In the genomic region with DNA sequence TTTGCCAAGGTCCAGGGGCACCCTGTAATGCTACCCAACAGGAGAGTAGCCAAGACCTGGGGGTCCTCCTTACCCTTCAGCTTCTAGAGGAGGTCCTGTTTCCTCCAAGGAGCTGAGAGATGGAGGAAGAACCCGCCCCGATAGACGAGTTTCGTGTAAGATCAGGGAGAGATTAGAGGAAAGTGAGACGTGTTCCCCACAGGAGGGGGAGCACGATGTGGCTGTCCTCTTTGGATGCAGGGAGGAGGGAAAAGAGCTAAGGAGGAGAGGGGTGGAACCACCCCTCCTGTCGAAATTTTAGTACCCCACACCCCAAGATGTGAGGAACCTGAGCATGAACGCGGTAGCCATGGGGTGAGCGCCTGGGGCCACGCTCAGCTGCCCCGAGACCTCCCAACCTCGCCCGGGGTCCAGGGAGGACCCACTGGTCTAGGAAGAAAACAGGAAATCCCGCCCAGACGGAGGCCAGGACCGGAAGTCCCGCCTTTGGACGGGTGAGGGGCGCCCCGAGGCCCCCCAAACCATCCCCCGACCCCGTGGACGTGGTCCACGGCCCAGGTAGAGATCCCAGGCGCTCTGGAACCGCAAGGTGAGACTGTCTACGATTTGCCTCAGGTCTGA, we compare ENCODE assay signal across 8 cellular contexts. TPM values are rescaled to one million over a fixed set of nuclear protein-coding genes. Genes with fewer than 3 reads are reported as not detected.
DNase-seq lines count a peak whose midpoint lies in the region; ATAC-seq, FAIRE-seq and TF ChIP-seq lines count a peak whose summit lies in the region.

No MANE protein-coding gene starts in this region.

- no peak overlapping the region for H3K4me3 Mint-ChIP-seq in CD4-positive, alpha-beta memory T cell

- H3K36me3 ChIP-seq in CD4-positive, alpha-beta memory T cell (ENCODE audit: insufficient read depth, low read length), result peaks cover 16% of the 10 kb centered on the region
- H3K36me3 ChIP-seq in HUES6 (ENCODE audit: control insufficient read depth, insufficient read depth, low read length), result peaks cover 21% of the 10 kb centered on the region
- peaks cover 0 to 2% of the 10 kb centered on the region in 2 experiments; a peak in 3 of 4 replicates for H3K36me3 ChIP-seq in GM12878 (ENCODE audit: control insufficient read depth in 2 of 2, insufficient read depth in 2 of 2, low read length in 1 of 2)

- ATAC-seq in GM12878, result peak; percentile 15
- ATAC-seq in GM21528 (IDR thresholded peaks at IDR 0.05; ENCODE audit: low FRiP score, unreplicated experiment), result no peak
- ATAC-seq in GM21723 (IDR thresholded peaks at IDR 0.05; ENCODE audit: unreplicated experiment), result no peak

- no peaks in the 10 kb centered on the region for H3K27me3 Mint-ChIP-seq in CD4-positive, alpha-beta memory T cell

- SMC1A ChIA-PET in GM12878 (lab: Charles Lee; ENCODE audit: uncharacterized antibody, unreplicated experiment), result interaction anchor here (1.1 to 2.1 kb wide), 5 partner anchors 21 to 110 kb away, joined by 3 to 6 read pairs (median 4); a partner anchor contains a TSS

- peaks cover 10 to 16% of the 10 kb centered on the region in 2 donors for H3K36me3 Mint-ChIP-seq in CD4-positive, alpha-beta memory T cell

- DNase-seq in CD4-positive, alpha-beta memory T cell, result peak in 1 of 5 donors; percentile 58
- DNase-seq in T follicular helper cell (ENCODE audit: low read depth), result peak; percentile 34
- no peak for DNase-seq in GM12878 (ENCODE audit: low read depth, low spot score)
- peak; percentile 64 for DNase-seq in inferior parietal cortex (ENCODE audit: extremely low spot score)
- peak; percentile 68 for DNase-seq in stimulated activated CD4-positive, alpha-beta T cell treated with anti-CD3 and anti-CD28 coated beads, Interleukin-15, amount 100 ng/mL, for 24 hours

- peak overlapping the region; percentile 95 for H3K27ac ChIP-seq in CD4-positive, alpha-beta memory T cell (ENCODE audit: low read depth, low read length)
- peak overlapping the region; percentile 89 for H3K27ac ChIP-seq in HUES6 (ENCODE audit: low read depth, low read length)
- H3K27ac ChIP-seq in GM12878 (ENCODE audit: control insufficient read depth, insufficient read depth), result peak overlapping the region; percentile 95

- peak overlapping the region; percentile 91 for H3K9ac ChIP-seq in HUES6 (ENCODE audit: low read length)
- H3K9ac ChIP-seq in GM12878 (ENCODE audit: control insufficient read depth, insufficient read depth, low read length), result peak overlapping the region; percentile 84

- no peaks in the 10 kb centered on the region for H3K27me3 ChIP-seq in CD4-positive, alpha-beta memory T cell (ENCODE audit: insufficient read depth, low read length)
- H3K27me3 ChIP-seq in HUES6 (ENCODE audit: control insufficient read depth, insufficient read depth, low read length) (no peaks in the 10 kb centered on the region), GM12878 (replicated peaks in 1 of 2; ENCODE audit: control insufficient read depth in 2 of 2, insufficient read depth in 2 of 2, low read length in 1 of 2) (no peaks in the 10 kb centered on the region)

- H3K79me2 ChIP-seq in GM12878 (ENCODE audit: control insufficient read depth, insufficient read depth, low read length), result peaks cover 25% of the 10 kb centered on the region

- no peaks in the 10 kb centered on the region for H4K20me1 ChIP-seq in GM12878 (ENCODE audit: control insufficient read depth, insufficient read depth)

- H3K4me1 Mint-ChIP-seq in CD4-positive, alpha-beta memory T cell, result peaks cover 14 to 46% (median 21%) of the 10 kb centered on the region in 4 donors

- peak overlapping the region; percentile 70 for H2AFZ ChIP-seq in GM12878 (ENCODE audit: control insufficient read depth, low read depth, low read length)

- TF ChIP-seq CTCF in GM12878 (IDR thresholded peaks at IDR 0.05 in 2 of 3, conservative IDR thresholded peaks at IDR 0.05 in 1 of 3; ENCODE audit: control insufficient read depth in 2 of 3, extremely low read depth in 1 of 3, insufficient read depth in 1 of 3, low read depth in 3 of 3, low read length in 3 of 3), result no peak

- H3K4me2 ChIP-seq in GM12878 (ENCODE audit: control insufficient read depth, insufficient read depth), result peak overlapping the region; percentile 87

- in situ Hi-C loops in GM12878 (cut with MboI), result loop anchor here (25.0 kb wide), 1 partner anchor 1239 kb away; a partner anchor contains a TSS

- H3K4me3 ChIP-seq in CD4-positive, alpha-beta memory T cell (ENCODE audit: low read length in 2 of 2), result peak overlapping the region; percentile 97 to 98
- H3K4me3 ChIP-seq in HUES6 (ENCODE audit: low read depth, low read length) (peak overlapping the region; percentile 76), GM12878 (peak overlapping the region; percentile 90)

- H3K9me3 ChIP-seq in CD4-positive, alpha-beta memory T cell (ENCODE audit: control insufficient read depth in 1 of 2, low read length in 2 of 2), result no peaks in the 10 kb centered on the region
- H3K9me3 ChIP-seq in HUES6 (ENCODE audit: control insufficient read depth, insufficient read depth, low read depth, low read length), result no peaks in the 10 kb centered on the region
- H3K9me3 ChIP-seq in GM12878 (replicated peaks; ENCODE audit: control insufficient read depth, insufficient read depth, low read length), result no peaks in the 10 kb centered on the region

- POLR2A ChIA-PET in CD4-positive, alpha-beta memory T cell (lab: Charles Lee; ENCODE audit: partially characterized antibody), result interaction anchor here (1.0 to 5.4 kb wide), 20 partner anchors 8 to 1543 kb away, joined by 3 to 73 read pairs (median 12); a partner anchor contains a TSS
- POLR2A ChIA-PET in GM12878 (lab: Charles Lee), result interaction anchor here (0.5 to 3.0 kb wide), 10 partner anchors 9 to 670 kb away, joined by 3 to 23 read pairs (median 6); a partner anchor contains a TSS

- RAD21 ChIA-PET in GM12878 (lab: Charles Lee; ENCODE audit: unreplicated experiment), result interaction anchor here (0.7 to 2.2 kb wide), 5 partner anchors 8 to 58 kb away, joined by 3 to 8 read pairs (median 3); a partner anchor contains a TSS

- intact Hi-C loops in CD4-positive, alpha-beta memory T cell (cut with micrococcal nuclease), result loop anchor here (2.0 to 5.0 kb wide), 5 partner anchors 21 to 379 kb away; a partner anchor contains a TSS
- intact Hi-C loops in GM12878 (cut with micrococcal nuclease; ENCODE audit: unreplicated experiment), result loop anchor here (2.0 to 5.0 kb wide), 3 partner anchors 21 to 51 kb away; a partner anchor contains a TSS

- H3K9me3 Mint-ChIP-seq in CD4-positive, alpha-beta memory T cell, result peaks cover 0 to 2% (median 0%) of the 10 kb centered on the region in 8 donors

- BruUV-seq in GM12878 (replicated peaks; lab: Mats Ljungman, UMichigan), result TSS peak; percentile 67

- FAIRE-seq in GM12878 (lab: Jason Lieb, UNC), result no peak

- WGBS in GM12878 (ENCODE audit: insufficient coverage, insufficient replicate concordance, low lambda C conversion rate, missing lambda C conversion rate), result 1% methylated on average over 22 of the region's 28 CpGs

- peaks cover 31% of the 10 kb centered on the region for H3K4me1 ChIP-seq in CD4-positive, alpha-beta memory T cell (ENCODE audit: insufficient read depth, low read length)
- H3K4me1 ChIP-seq in HUES6 (ENCODE audit: control insufficient read depth, insufficient read depth, low read length) (peaks cover 12% of the 10 kb centered on the region; the same call in 1 of the 2 replicates), GM12878 (ENCODE audit: control insufficient read depth, insufficient read depth, low read length) (peaks cover 21% of the 10 kb centered on the region)

- no peak for TF ChIP-seq EP300 in GM12878 (IDR thresholded peaks at IDR 0.05; ENCODE audit: borderline replicate concordance in 1 of 2, control insufficient read depth in 1 of 2, low read depth in 2 of 2, low read length in 2 of 2)

- no peak for TF ChIP-seq RAD21 in GM12878 (IDR thresholded peaks at IDR 0.05; ENCODE audit: insufficient read depth, low read depth, low read length)

- CTCF ChIA-PET in CD4-positive, alpha-beta memory T cell (lab: Charles Lee; ENCODE audit: partially characterized antibody), result interaction anchor here (1.1 to 1.6 kb wide), 2 partner anchors 16 to 158 kb away, joined by 3 read pairs; no protein-coding TSS in a partner anchor
- CTCF ChIA-PET in GM12878 (lab: Yijun Ruan, JAX), result interaction anchor here (0.7 kb wide), 1 partner anchor 36 kb away, joined by 4 read pairs; no protein-coding TSS in a partner anchor

- no peak for TF ChIP-seq POLR2A in GM12878 (IDR thresholded peaks at IDR 0.05; ENCODE audit: low read depth, low read length)

- no peak overlapping the region for H3K27ac Mint-ChIP-seq in CD4-positive, alpha-beta memory T cell

RNA-seq across cellular contexts. Expression of a gene that starts 1.2 kb away (rescaled TPM):
- 10 to 100 TPM; 19.7 to 20.2 TPM for total RNA-seq in CD4-positive, alpha-beta memory T cell
- 1 to 10 TPM; 2.5 to 4.8 TPM for polyA plus RNA-seq in CD4-positive, alpha-beta memory T cell
- 16.5 and 17.4 TPM in 2 replicates for total RNA-seq in GM12878 (2013; cell fraction: nucleolus; rRNA removed)
- 7.7 and 9.3 TPM in 2 replicates for total RNA-seq in GM12878 (2014; rRNA removed)
- 3.8 and 5.1 TPM in 2 replicates for total RNA-seq in GM12878 (2014; rRNA removed; fragmentation: Illumina TruSeq; extraction: Trizol)
- 20.9 and 21.4 TPM in 2 replicates for total RNA-seq in GM12878 (2021)
- 3.8 TPM for polyA plus RNA-seq in GM12878 (2011; ENCODE audit: low read depth)
- 7.2 and 13.1 TPM in 2 replicates for polyA plus RNA-seq in GM12878 (2011; rRNA removed)
- 19.6 and 24.1 TPM in 2 replicates for polyA plus RNA-seq in GM12878 (2011; cell fraction: cytosol; rRNA removed)
- polyA plus RNA-seq in GM12878 (2011; cell fraction: nucleus; rRNA removed), result 62.1 and 64.3 TPM in 2 replicates
- 16.2 and 17.4 TPM in 2 replicates for polyA plus RNA-seq in GM12878 (2012)
- 9.4 and 11.6 TPM in 2 replicates for polyA plus RNA-seq in GM12878 (2014; fragmentation: Illumina TruSeq; extraction: Trizol)
- polyA plus RNA-seq in GM12878 (2014; fragmentation: Nextera tagmentation; extraction: Ambion mirVana), result 1 to 10 TPM in 1 of 2 experiments, under 1 TPM in 1; 0.43 to 1.2 TPM
- polyA plus RNA-seq in GM12878 (2014; rRNA removed), result 23.0 and 24.5 TPM in 2 replicates
- 10 to 100 TPM; 13.4 to 15.4 TPM for polyA plus RNA-seq in GM12878 (2016; fragmentation: Nextera tagmentation; extraction: Ambion mirVana)
- polyA minus RNA-seq in GM12878 (2011; rRNA and poly(A)+ RNA removed), result 6.1 and 9.8 TPM in 2 replicates
- 5.3 and 5.8 TPM in 2 replicates for polyA minus RNA-seq in GM12878 (2011; cell fraction: cytosol; rRNA and poly(A)+ RNA removed)
- 14.9 and 24.9 TPM in 2 replicates for polyA minus RNA-seq in GM12878 (2011; cell fraction: nucleus; rRNA and poly(A)+ RNA removed)

RNA-seq across cellular contexts. Expression of a gene that starts 1.6 kb away (rescaled TPM):
- total RNA-seq in CD4-positive, alpha-beta memory T cell, result 100 to 1,000 TPM; 101 TPM
- polyA plus RNA-seq in CD4-positive, alpha-beta memory T cell, result 10 to 100 TPM in 1 of 2 donors, 1 to 10 TPM in 1; 6.0 to 14.9 TPM
- total RNA-seq in GM12878 (2013; cell fraction: nucleolus; rRNA removed), result 24.8 and 29.4 TPM in 2 replicates
- total RNA-seq in GM12878 (2014; rRNA removed), result 3.5 and 3.6 TPM in 2 replicates
- total RNA-seq in GM12878 (2014; rRNA removed; fragmentation: Illumina TruSeq; extraction: Trizol), result 3.1 and 3.2 TPM in 2 replicates
- total RNA-seq in GM12878 (2021), result 20.4 and 20.9 TPM in 2 replicates
- polyA plus RNA-seq in GM12878 (2011; ENCODE audit: low read depth), result 36.4 TPM
- 11.7 and 18.9 TPM in 2 replicates for polyA plus RNA-seq in GM12878 (2011; rRNA removed)
- 21.8 and 25.4 TPM in 2 replicates for polyA plus RNA-seq in GM12878 (2011; cell fraction: cytosol; rRNA removed)
- polyA plus RNA-seq in GM12878 (2011; cell fraction: nucleus; rRNA removed), result 93.9 and 98.8 TPM in 2 replicates
- 45.9 and 50.1 TPM in 2 replicates for polyA plus RNA-seq in GM12878 (2012)
- 8.6 and 10.9 TPM in 2 replicates for polyA plus RNA-seq in GM12878 (2014; fragmentation: Illumina TruSeq; extraction: Trizol)
- under 1 TPM; 0.42 to 0.52 TPM for polyA plus RNA-seq in GM12878 (2014; fragmentation: Nextera tagmentation; extraction: Ambion mirVana)
- 17.4 and 22.3 TPM in 2 replicates for polyA plus RNA-seq in GM12878 (2014; rRNA removed)
- 10 to 100 TPM; 11.5 to 13.2 TPM for polyA plus RNA-seq in GM12878 (2016; fragmentation: Nextera tagmentation; extraction: Ambion mirVana)
- 11.3 and 21.0 TPM in 2 replicates for polyA minus RNA-seq in GM12878 (2011; rRNA and poly(A)+ RNA removed)
- polyA minus RNA-seq in GM12878 (2011; cell fraction: cytosol; rRNA and poly(A)+ RNA removed), result 9.3 and 10.2 TPM in 2 replicates
- 18.5 and 22.0 TPM in 2 replicates for polyA minus RNA-seq in GM12878 (2011; cell fraction: nucleus; rRNA and poly(A)+ RNA removed)

RNA-seq across cellular contexts. Expression of a gene that starts 8.5 kb away (rescaled TPM):
- total RNA-seq in CD4-positive, alpha-beta memory T cell, result 100 to 1,000 TPM; 171 to 192 TPM
- 10 to 100 TPM; 28.9 to 33.9 TPM for polyA plus RNA-seq in CD4-positive, alpha-beta memory T cell
- 72.0 and 74.7 TPM in 2 replicates for total RNA-seq in GM12878 (2013; cell fraction: nucleolus; rRNA removed)
- total RNA-seq in GM12878 (2014; rRNA removed), result 42.3 and 55.5 TPM in 2 replicates
- 19.3 and 20.2 TPM in 2 replicates for total RNA-seq in GM12878 (2014; rRNA removed; fragmentation: Illumina TruSeq; extraction: Trizol)
- total RNA-seq in GM12878 (2021), result 61.4 and 82.3 TPM in 2 replicates
- 13.5 TPM for polyA plus RNA-seq in GM12878 (2011; ENCODE audit: low read depth)
- polyA plus RNA-seq in GM12878 (2011; rRNA removed), result 9.2 and 14.6 TPM in 2 replicates
- polyA plus RNA-seq in GM12878 (2011; cell fraction: cytosol; rRNA removed), result 12.5 and 23.5 TPM in 2 replicates
- polyA plus RNA-seq in GM12878 (2011; cell fraction: nucleus; rRNA removed), result 123 and 193 TPM in 2 replicates
- 31.3 and 48.0 TPM in 2 replicates for polyA plus RNA-seq in GM12878 (2012)
- 15.1 and 20.3 TPM in 2 replicates for polyA plus RNA-seq in GM12878 (2014; fragmentation: Illumina TruSeq; extraction: Trizol)
- 1 to 10 TPM; 2.9 to 4.0 TPM for polyA plus RNA-seq in GM12878 (2014; fragmentation: Nextera tagmentation; extraction: Ambion mirVana)
- 73.5 and 77.2 TPM in 2 replicates for polyA plus RNA-seq in GM12878 (2014; rRNA removed)
- polyA plus RNA-seq in GM12878 (2016; fragmentation: Nextera tagmentation; extraction: Ambion mirVana), result 10 to 100 TPM; 46.2 to 47.4 TPM
- 9.7 and 14.6 TPM in 2 replicates for polyA minus RNA-seq in GM12878 (2011; rRNA and poly(A)+ RNA removed)
- 9.6 and 16.8 TPM in 2 replicates for polyA minus RNA-seq in GM12878 (2011; cell fraction: cytosol; rRNA and poly(A)+ RNA removed)
- polyA minus RNA-seq in GM12878 (2011; cell fraction: nucleus; rRNA and poly(A)+ RNA removed), result 27.8 and 56.3 TPM in 2 replicates

RNA-seq across cellular contexts. Expression of a gene that starts 20.8 kb away (rescaled TPM):
- 1 to 10 TPM; 2.6 to 3.4 TPM for total RNA-seq in CD4-positive, alpha-beta memory T cell
- 10 to 100 TPM in 1 of 2 donors, 1 to 10 TPM in 1; 9.4 to 10.4 TPM for polyA plus RNA-seq in CD4-positive, alpha-beta memory T cell
- 73.8 and 88.4 TPM in 2 replicates for total RNA-seq in GM12878 (2013; cell fraction: nucleolus; rRNA removed)
- 39.1 and 51.0 TPM in 2 replicates for total RNA-seq in GM12878 (2014; rRNA removed)
- 16.2 and 17.4 TPM in 2 replicates for total RNA-seq in GM12878 (2014; rRNA removed; fragmentation: Illumina TruSeq; extraction: Trizol)
- total RNA-seq in GM12878 (2021), result 80.0 and 82.6 TPM in 2 replicates
- polyA plus RNA-seq in GM12878 (2011; ENCODE audit: low read depth), result 16.2 TPM
- 37.4 and 83.8 TPM in 2 replicates for polyA plus RNA-seq in GM12878 (2011; rRNA removed)
- polyA plus RNA-seq in GM12878 (2011; cell fraction: cytosol; rRNA removed), result 134 and 171 TPM in 2 replicates
- polyA plus RNA-seq in GM12878 (2011; cell fraction: nucleus; rRNA removed), result 271 and 308 TPM in 2 replicates
- 49.6 and 88.7 TPM in 2 replicates for polyA plus RNA-seq in GM12878 (2012)
- polyA plus RNA-seq in GM12878 (2014; fragmentation: Illumina TruSeq; extraction: Trizol), result 4.8 and 20.1 TPM in 2 replicates
- polyA plus RNA-seq in GM12878 (2014; fragmentation: Nextera tagmentation; extraction: Ambion mirVana), result under 1 TPM; 0.62 to 1.00 TPM
- polyA plus RNA-seq in GM12878 (2014; rRNA removed), result 42.5 and 53.3 TPM in 2 replicates
- polyA plus RNA-seq in GM12878 (2016; fragmentation: Nextera tagmentation; extraction: Ambion mirVana), result 10 to 100 TPM; 43.0 to 45.5 TPM
- 56.8 and 118 TPM in 2 replicates for polyA minus RNA-seq in GM12878 (2011; rRNA and poly(A)+ RNA removed)
- polyA minus RNA-seq in GM12878 (2011; cell fraction: cytosol; rRNA and poly(A)+ RNA removed), result 132 and 154 TPM in 2 replicates
- polyA minus RNA-seq in GM12878 (2011; cell fraction: nucleus; rRNA and poly(A)+ RNA removed), result 56.3 and 66.6 TPM in 2 replicates

RNA-seq across cellular contexts. Expression of a gene that starts 25.0 kb away (rescaled TPM):
- 100 to 1,000 TPM; 150 to 156 TPM for total RNA-seq in CD4-positive, alpha-beta memory T cell
- polyA plus RNA-seq in CD4-positive, alpha-beta memory T cell, result 10 to 100 TPM; 40.7 to 57.9 TPM
- 58.2 and 66.1 TPM in 2 replicates for total RNA-seq in GM12878 (2013; cell fraction: nucleolus; rRNA removed)
- 28.7 and 36.6 TPM in 2 replicates for total RNA-seq in GM12878 (2014; rRNA removed)
- total RNA-seq in GM12878 (2014; rRNA removed; fragmentation: Illumina TruSeq; extraction: Trizol), result 17.8 and 18.1 TPM in 2 replicates
- total RNA-seq in GM12878 (2021), result 76.7 and 83.5 TPM in 2 replicates
- polyA plus RNA-seq in GM12878 (2011; ENCODE audit: low read depth), result 30.2 TPM
- 13.2 and 23.4 TPM in 2 replicates for polyA plus RNA-seq in GM12878 (2011; rRNA removed)
- 27.6 and 37.3 TPM in 2 replicates for polyA plus RNA-seq in GM12878 (2011; cell fraction: cytosol; rRNA removed)
- 211 and 220 TPM in 2 replicates for polyA plus RNA-seq in GM12878 (2011; cell fraction: nucleus; rRNA removed)
- polyA plus RNA-seq in GM12878 (2012), result 65.8 and 71.6 TPM in 2 replicates
- polyA plus RNA-seq in GM12878 (2014; fragmentation: Illumina TruSeq; extraction: Trizol), result 3.6 and 21.2 TPM in 2 replicates
- polyA plus RNA-seq in GM12878 (2014; fragmentation: Nextera tagmentation; extraction: Ambion mirVana), result 10 to 100 TPM in 1 of 2 experiments, 1 to 10 TPM in 1; 3.2 to 10.6 TPM
- 38.1 and 41.5 TPM in 2 replicates for polyA plus RNA-seq in GM12878 (2014; rRNA removed)
- polyA plus RNA-seq in GM12878 (2016; fragmentation: Nextera tagmentation; extraction: Ambion mirVana), result 10 to 100 TPM; 14.8 to 45.0 TPM
- polyA minus RNA-seq in GM12878 (2011; rRNA and poly(A)+ RNA removed), result 23.6 and 59.2 TPM in 2 replicates
- 23.4 and 35.5 TPM in 2 replicates for polyA minus RNA-seq in GM12878 (2011; cell fraction: cytosol; rRNA and poly(A)+ RNA removed)
- 46.5 and 68.3 TPM in 2 replicates for polyA minus RNA-seq in GM12878 (2011; cell fraction: nucleus; rRNA and poly(A)+ RNA removed)
